8 cellular contexts compared by ENCODE assay signal in the genomic region with DNA sequence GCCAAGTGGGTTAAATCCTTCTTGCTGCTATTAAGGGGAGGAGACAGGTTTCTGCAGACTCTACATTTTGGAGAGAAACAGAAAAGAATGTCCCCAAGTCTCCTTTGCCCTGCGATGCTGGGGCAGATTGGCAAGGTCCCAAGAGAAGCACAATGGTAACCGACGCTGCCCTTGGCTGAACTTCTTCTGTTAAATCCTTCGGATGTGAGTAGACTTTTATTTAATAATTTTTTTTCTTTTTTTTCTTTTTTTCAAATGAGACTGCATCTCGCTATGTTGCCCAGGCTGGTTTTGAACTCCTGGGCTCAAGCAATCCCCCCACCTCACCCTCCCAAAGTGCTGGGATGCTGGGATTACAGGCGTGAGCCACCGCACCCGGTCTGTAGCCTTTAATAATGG. TPM values are rescaled to one million over a fixed set of nuclear protein-coding genes. Genes with fewer than 3 reads are reported as not detected.
DNase-seq lines count a peak whose midpoint lies in the region; ATAC-seq and TF ChIP-seq lines count a peak whose summit lies in the region.

No MANE protein-coding gene starts in this region.

- ATAC-seq in upper lobe of left lung (ENCODE audit: low FRiP score in 2 of 2): no peak
- no peak for ATAC-seq in GM19455 (IDR thresholded peaks at IDR 0.05; ENCODE audit: unreplicated experiment)

- POLR2A ChIA-PET in HEK293T (lab: Yijun Ruan, JAX): interaction anchor here (1.1 to 5.7 kb wide), 5 partner anchors 21 to 73 kb away, joined by 3 to 53 read pairs (median 4); a partner anchor contains a TSS

- H3K4me3 ChIP-seq in HAP-1: peak overlapping the region; percentile 58
- H3K4me3 ChIP-seq in upper lobe of left lung: peak overlapping the region; percentile 20 to 75 (median 64)

- peak overlapping the region; percentile 57 for H3K4me3 Mint-ChIP-seq in activated naive CD8-positive, alpha-beta T cell treated with anti-CD3 and anti-CD28 coated beads for 36 hours

- TF ChIP-seq EP300 in upper lobe of left lung (IDR thresholded peaks at IDR 0.05): no peak

- WGBS in upper lobe of left lung, 2 donors: 5 to 7% methylated on average over 8 of the region's 8 CpGs

- in situ Hi-C loops in HAP-1 (cut with MboI; ENCODE audit: low sequenced_read_pairs): no loop called here

- H3K36me3 ChIP-seq in HAP-1 (replicated peaks) (no peaks in the 10 kb centered on the region), upper lobe of left lung (peaks cover 0 to under 1% (median 0%) of the 10 kb centered on the region in 4 donors)

- H3K27ac ChIP-seq in 22Rv1 (peak overlapping the region; percentile 96), upper lobe of left lung (peak overlapping the region in 3 of 4 donors; percentile 20 to 91 (median 51))

- DNase-seq in HAP-1 (ENCODE audit: low spot score in 2 of 2) (peak in 1 of 2 experiments; percentile 46), left kidney (ENCODE audit: low read depth, low spot score) (peak; percentile 35), upper lobe of left lung (no peak), SIG-M5 treated with dmso at 0.1 percent for 504 hours (lab: John Stamatoyannopoulos, UW; ENCODE audit: unreplicated experiment) (no peak), HEK293T (ENCODE audit: extremely low spot score) (no peak)
- no peak for DNase-seq in activated naive CD8-positive, alpha-beta T cell treated with anti-CD3 and anti-CD28 coated beads for 36 hours

- H3K9me3 ChIP-seq in HAP-1 (no peaks in the 10 kb centered on the region), upper lobe of left lung (no peaks in the 10 kb centered on the region)

- TF ChIP-seq POLR2A in upper lobe of left lung (IDR thresholded peaks at IDR 0.05): no peak

- H3K36me3 Mint-ChIP-seq in activated naive CD8-positive, alpha-beta T cell treated with anti-CD3 and anti-CD28 coated beads for 36 hours: peaks cover 9% of the 10 kb centered on the region

- peak overlapping the region; percentile 53 for H3K27ac Mint-ChIP-seq in activated naive CD8-positive, alpha-beta T cell treated with anti-CD3 and anti-CD28 coated beads for 36 hours

- peaks cover 8% of the 10 kb centered on the region for H3K9me3 Mint-ChIP-seq in activated naive CD8-positive, alpha-beta T cell treated with anti-CD3 and anti-CD28 coated beads for 36 hours

- H3K27me3 ChIP-seq in HAP-1 (ENCODE audit: low read depth) (no peaks in the 10 kb centered on the region), upper lobe of left lung (no peaks in the 10 kb centered on the region)

- TF ChIP-seq CTCF in 22Rv1 (IDR thresholded peaks at IDR 0.05) (no peak), upper lobe of left lung (IDR thresholded peaks at IDR 0.05) (no peak)

- CTCF ChIA-PET in HEK293T (lab: Yijun Ruan, JAX): interaction anchor here (1.8 kb wide), 1 partner anchor 72 kb away, joined by 17 read pairs; no protein-coding TSS in a partner anchor

- H3K27me3 Mint-ChIP-seq in activated naive CD8-positive, alpha-beta T cell treated with anti-CD3 and anti-CD28 coated beads for 36 hours: peaks cover 17% of the 10 kb centered on the region

- H3K4me1 ChIP-seq in HAP-1 (peaks cover 10% of the 10 kb centered on the region), upper lobe of left lung (peaks cover 36 to 47% (median 40%) of the 10 kb centered on the region in 4 donors)

- peaks cover 45% of the 10 kb centered on the region for H3K4me1 Mint-ChIP-seq in activated naive CD8-positive, alpha-beta T cell treated with anti-CD3 and anti-CD28 coated beads for 36 hours

TF ChIP-seq in HEK293T, 16 proteins besides CTCF, POLR2A, EP300 and RAD21:
- TF ChIP-seq SP1 (IDR thresholded peaks at IDR 0.05) (no peak), CTBP1 (IDR thresholded peaks at IDR 0.05; ENCODE audit: borderline replicate concordance) (no peak)

RNA-seq across cellular contexts. Expression of a gene that starts 13.9 kb away (rescaled TPM):
- 100 to 1,000 TPM; 185 to 189 TPM for total RNA-seq in activated naive CD8-positive, alpha-beta T cell treated with anti-CD3 and anti-CD28 coated beads for 36 hours
- 100 to 1,000 TPM; 126 to 198 (median 186) TPM for total RNA-seq in upper lobe of left lung

RNA-seq across cellular contexts. Expression of a gene that starts 14.1 kb away (rescaled TPM):
- 10 to 100 TPM; 14.1 to 14.7 TPM for total RNA-seq in activated naive CD8-positive, alpha-beta T cell treated with anti-CD3 and anti-CD28 coated beads for 36 hours
- total RNA-seq in upper lobe of left lung: 10 to 100 TPM; 17.8 to 26.1 (median 22.9) TPM

RNA-seq across cellular contexts. Expression of a gene that starts 20.4 kb away (rescaled TPM):
- 10 to 100 TPM; 64.4 to 69.0 TPM for total RNA-seq in activated naive CD8-positive, alpha-beta T cell treated with anti-CD3 and anti-CD28 coated beads for 36 hours
- total RNA-seq in upper lobe of left lung: 10 to 100 TPM; 10.5 to 41.0 (median 21.8) TPM

RNA-seq across cellular contexts. Expression of a gene that starts 45.5 kb away (rescaled TPM):
- total RNA-seq in activated naive CD8-positive, alpha-beta T cell treated with anti-CD3 and anti-CD28 coated beads for 36 hours: 1 to 10 TPM in 1 of 2 experiments, under 1 TPM in 1; 0.74 to 1.2 TPM
- 10 to 100 TPM; 15.6 to 48.8 (median 24.7) TPM for total RNA-seq in upper lobe of left lung

RNA-seq across cellular contexts. Expression of a gene that starts 54.9 kb away (rescaled TPM):
- 1 to 10 TPM; 2.1 TPM for total RNA-seq in activated naive CD8-positive, alpha-beta T cell treated with anti-CD3 and anti-CD28 coated beads for 36 hours
- 100 to 1,000 TPM in 4 of 6 donors, 10 to 100 TPM in 2; 40.6 to 234 (median 123) TPM for total RNA-seq in upper lobe of left lung
